Comparison of ENCODE assay signal across 8 cellular contexts in the genomic region with DNA sequence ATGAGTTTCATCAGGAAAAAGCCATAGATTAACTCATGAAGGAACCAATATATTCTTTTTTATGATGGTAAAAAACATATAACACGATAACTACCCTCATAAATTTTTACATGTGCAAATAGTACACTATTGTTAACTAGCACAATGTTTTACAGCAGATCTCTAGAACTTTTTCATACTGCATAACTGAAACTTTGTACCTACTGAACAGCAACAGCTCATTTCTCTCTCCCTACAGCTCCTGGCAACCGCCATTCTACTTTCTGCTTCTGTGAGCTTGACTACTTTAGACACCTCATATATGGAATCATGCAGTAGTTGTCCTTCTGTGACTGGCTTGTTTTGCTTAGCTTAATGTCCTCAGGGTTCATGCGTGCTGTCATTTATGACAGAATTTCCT.
"Had no signal": no experiment of that assay in that cellular context is flagged by ENCODE, and none has a peak within 500 bp of the region (broad histone marks: within the 10 kb centered on the region; RNA-seq: fewer than 3 reads in every experiment).

No MANE protein-coding gene starts in this region.

- ATAC-seq: effector memory CD8-positive, alpha-beta T cell had no signal

- DNase-seq: central memory CD4-positive, alpha-beta T cell; effector memory CD8-positive, alpha-beta T cell; stimulated activated CD4-positive, alpha-beta T cell treated with anti-CD3 and anti-CD28 coated beads, Interleukin-4, amount 100 ng/mL, for 4 hours; WERI-Rb-1 had no signal

- H2AFZ ChIP-seq: neural progenitor cell, parathyroid adenoma had no signal

- H3K4me2 ChIP-seq: neural progenitor cell had no signal

- H3K9me3 ChIP-seq: thyroid gland, vagina had no signal

- H3K27me3 ChIP-seq: neural progenitor cell, thyroid gland, vagina had no signal

- H3K4me1 ChIP-seq: parathyroid adenoma, vagina had no signal

- H3K9ac ChIP-seq: neural progenitor cell, parathyroid adenoma had no signal

- H3K36me3 ChIP-seq: neural progenitor cell, thyroid gland, vagina, WERI-Rb-1 had no signal

- H3K79me2 ChIP-seq: parathyroid adenoma had no signal

- H3K27ac ChIP-seq: neural progenitor cell, parathyroid adenoma, thyroid gland, vagina, WERI-Rb-1 had no signal

- H3K4me3 ChIP-seq: neural progenitor cell, thyroid gland, vagina had no signal
